In the genomic region with DNA sequence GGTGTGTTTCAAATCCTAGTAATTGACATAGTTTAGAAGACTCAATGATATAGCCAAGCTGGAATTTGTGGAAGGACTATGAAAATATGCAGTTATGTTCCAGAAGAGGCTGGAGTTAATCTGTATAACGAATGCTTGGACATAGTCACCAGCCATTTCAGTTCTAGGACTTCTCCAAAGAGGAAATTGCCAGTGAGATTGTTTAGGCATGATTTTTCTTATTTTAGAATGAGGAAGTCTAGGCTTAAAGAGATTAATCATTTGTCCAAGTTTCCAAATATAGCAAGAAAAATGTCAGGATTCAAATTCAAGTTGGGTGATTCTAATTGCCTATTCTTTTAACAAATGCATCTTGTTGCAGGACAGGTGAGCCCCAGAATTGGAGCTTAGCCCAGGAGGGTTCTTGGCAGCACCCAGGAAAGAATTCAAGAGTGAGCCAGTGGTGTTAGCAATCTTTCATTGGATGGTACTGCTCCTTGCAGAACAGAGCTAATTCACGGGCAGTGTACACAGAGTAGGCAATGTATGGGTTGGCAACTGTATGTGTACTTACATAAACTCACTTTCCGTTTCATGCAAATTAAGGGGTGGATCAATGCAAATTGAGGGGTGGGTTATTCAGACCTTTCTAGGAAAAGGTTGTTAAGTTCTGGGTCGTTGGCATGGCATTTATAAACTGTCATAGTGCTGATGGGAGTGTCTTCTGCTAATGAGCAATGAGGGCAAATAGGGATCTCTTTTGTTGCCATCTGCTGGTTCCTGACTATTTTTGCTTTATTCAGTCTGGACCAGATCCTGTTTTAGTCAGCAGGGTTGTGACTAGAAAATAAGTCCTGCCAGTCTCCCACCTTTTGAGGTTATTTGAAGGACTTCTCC, we compare ENCODE assay signal across 11 cellular contexts.
DNase-seq lines count a peak whose midpoint lies in the region; ATAC-seq and TF ChIP-seq lines count a peak whose summit lies in the region.
"Had no signal": no experiment of that assay in that cellular context is flagged by ENCODE, and none has a peak within 500 bp of the region (broad histone marks: within the 10 kb centered on the region; RNA-seq: fewer than 3 reads in every experiment).

No MANE protein-coding gene starts in this region.

- POLR2A ChIA-PET in Panc1 (lab: Charles Lee), result no interaction called here

- H3K27me3 ChIP-seq in Panc1 (ENCODE audit: control insufficient read depth, insufficient read depth, low read length) (no peaks in the 10 kb centered on the region), esophagus squamous epithelium (no peaks in the 10 kb centered on the region), left ventricle myocardium inferior (ENCODE audit: low read depth) (no peaks in the 10 kb centered on the region)

- H3K36me3 ChIP-seq in Panc1 (ENCODE audit: control insufficient read depth, insufficient read depth, low read length) (no peaks in the 10 kb centered on the region), esophagus squamous epithelium (no peaks in the 10 kb centered on the region), left ventricle myocardium inferior (no peaks in the 10 kb centered on the region)

- no peaks in the 10 kb centered on the region for H3K9me3 ChIP-seq in Panc1 (ENCODE audit: control insufficient read depth, insufficient read depth, low read depth, low read length)
- H3K9me3 ChIP-seq in esophagus squamous epithelium, result peaks cover 0 to 2% (median 0%) of the 10 kb centered on the region in 3 donors
- peaks cover 7% of the 10 kb centered on the region for H3K9me3 ChIP-seq in left ventricle myocardium inferior (replicated peaks)

- WGBS in esophagus squamous epithelium, 2 donors, result 21 to 23% methylated on average over 4 of the region's 4 CpGs

- intact Hi-C loops in Panc1 (cut with micrococcal nuclease; ENCODE audit: unreplicated experiment), result no loop called here
- intact Hi-C loops in esophagus squamous epithelium (cut with DNase I), result no loop called here
- intact Hi-C loops in left ventricle myocardium inferior (cut with micrococcal nuclease), result no loop called here

- TF ChIP-seq CTCF in AG09319 (IDR thresholded peaks at IDR 0.05; ENCODE audit: low read depth, low read length) (no peak; the same call in 1 of the 2 replicates), Panc1 (IDR thresholded peaks at IDR 0.05) (0 out of 2 replicates have a peak, but pooled peaks have one; percentile 9), esophagus squamous epithelium (IDR thresholded peaks at IDR 0.05) (no peak), left ventricle myocardium inferior (IDR thresholded peaks at IDR 0.05; ENCODE audit: borderline replicate concordance) (no peak)

- no peak for ATAC-seq in Panc1

- H3K4me3 ChIP-seq in Panc1 (ENCODE audit: low read depth in 2 of 2, low read length in 2 of 2), result no peak overlapping the region
- H3K4me3 ChIP-seq in esophagus squamous epithelium, result no peak overlapping the region
- H3K4me3 ChIP-seq in left ventricle myocardium inferior, result no peak overlapping the region
- H3K4me3 ChIP-seq: skin epidermis had no signal

- H3K27ac ChIP-seq in Panc1 (ENCODE audit: low read length) (no peak overlapping the region), esophagus squamous epithelium (no peak overlapping the region), left ventricle myocardium inferior (replicated peaks) (no peak overlapping the region)
- H3K27ac ChIP-seq: skin epidermis had no signal

- CTCF ChIA-PET in Panc1 (lab: Charles Lee), result no interaction called here

- in situ Hi-C loops in Panc1 (cut with HindIII; ENCODE audit: low pct_unique_long_range_greater_than_20kb, low sequenced_read_pairs), result no loop called here

- DNase-seq in AG09319 (ENCODE audit: extremely low read depth, low read depth), result peak; percentile 34
- peak; percentile 17 for DNase-seq in HS-27A (ENCODE audit: low read depth)
- DNase-seq in Panc1 (ENCODE audit: low read depth, low spot score), result no peak
- peak; percentile 95 for DNase-seq in fibroblast of peridontal ligament (ENCODE audit: extremely low read depth)
- no peak for DNase-seq in anterior cingulate cortex (lab: John Stamatoyannopoulos, UW)
- no peak for DNase-seq in esophagus squamous epithelium (lab: John Stamatoyannopoulos, UW)
- no peak for DNase-seq in NCI-H2029 treated with DMSO at 0.1 percent for 48 hours (lab: John Stamatoyannopoulos, UW)
- no peak for DNase-seq in left ventricle myocardium inferior
- DNase-seq: activated T-cell treated with anti-CD3 and anti-CD28 coated beads, Interleukin-2, amount 50 U/mL, for 48 hours; dermis blood vessel endothelial cell had no signal

- TF ChIP-seq POLR2A in esophagus squamous epithelium (IDR thresholded peaks at IDR 0.05), result no peak

- BruUV-seq in Panc1 (replicated peaks; lab: Mats Ljungman, UMichigan), result no TSS peak

- no peaks in the 10 kb centered on the region for H3K4me1 ChIP-seq in Panc1 (ENCODE audit: control insufficient read depth, insufficient read depth, low read length)
- H3K4me1 ChIP-seq in esophagus squamous epithelium, result peaks cover 0 to 5% (median 0%) of the 10 kb centered on the region in 3 donors
- H3K4me1 ChIP-seq in left ventricle myocardium inferior, result peaks cover 23% of the 10 kb centered on the region

Comparison
In these comparisons a context has a peak if more than half of its experiments do, and no peak if none do; other contexts are left out.
1. DNase-seq: peak in AG09319 (single experiment), HS-27A (single experiment) and fibroblast of peridontal ligament (single experiment); none in Panc1 (single experiment), anterior cingulate cortex (0 of 58), esophagus squamous epithelium (single experiment), NCI-H2029 treated with DMSO at 0.1 percent for 48 hours (single experiment) and left ventricle myocardium inferior (single experiment).